In the genomic region with DNA sequence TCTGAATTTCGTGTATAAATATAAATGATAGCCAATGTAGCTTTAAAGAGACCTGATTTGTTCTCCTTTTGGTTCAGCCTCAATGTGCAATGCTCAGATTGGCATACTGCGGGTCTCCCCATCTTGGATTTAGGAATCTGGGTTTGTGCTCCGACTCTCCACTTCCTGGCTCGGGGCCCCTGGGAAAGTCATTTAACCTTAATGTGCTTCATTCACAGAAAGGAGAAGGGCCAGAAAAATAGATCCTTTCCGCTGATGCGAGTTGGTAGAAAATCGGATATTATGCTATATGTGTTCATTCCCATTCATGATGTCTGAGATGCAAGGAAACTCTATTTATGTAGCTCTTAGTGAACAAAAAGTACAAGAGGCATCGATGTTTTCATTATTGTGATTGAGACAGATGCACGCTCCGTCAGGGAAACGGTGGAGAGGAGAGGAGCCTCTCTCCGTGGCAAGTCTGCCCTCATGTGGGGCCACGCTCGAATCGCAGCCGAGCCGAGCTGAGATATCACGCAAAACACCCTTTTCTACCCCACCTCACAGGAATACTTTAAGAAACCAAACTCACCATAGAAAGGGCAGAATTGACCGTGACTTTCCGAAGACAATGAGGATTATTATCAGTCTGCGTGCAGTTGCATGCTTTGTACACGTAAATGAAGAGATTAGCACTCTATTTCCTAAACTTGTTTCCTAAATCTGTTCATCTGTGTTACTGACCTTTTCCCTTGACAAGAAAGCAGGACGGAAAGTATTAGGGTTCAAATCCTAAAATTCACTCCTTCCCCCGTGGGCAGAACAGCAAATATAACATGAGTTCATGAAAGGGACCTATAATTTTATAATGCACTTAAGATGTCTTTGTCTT, we compare ENCODE assay signal across 8 cellular contexts.
A peak's percentile ranks its signal among the peaks of the same experiment; 100 is the strongest.
DNase-seq lines count a peak whose midpoint lies in the region; ATAC-seq lines count a peak whose summit lies in the region.

No MANE protein-coding gene starts in this region.

- ATAC-seq in GM19395 (IDR thresholded peaks at IDR 0.05; ENCODE audit: unreplicated experiment), result peak; percentile 84
- ATAC-seq in HG03432 (IDR thresholded peaks at IDR 0.05; ENCODE audit: unreplicated experiment), result peak; percentile 97
- no peak for ATAC-seq in GM18867 (IDR thresholded peaks at IDR 0.05; ENCODE audit: unreplicated experiment)

- in situ Hi-C loops in T47D (cut with HindIII; ENCODE audit: low pct_unique_long_range_greater_than_20kb, low sequenced_read_pairs), result no loop called here

- DNase-seq in DMS53 treated with DMSO at 0.1 percent for 48 hours (lab: John Stamatoyannopoulos, UW; ENCODE audit: unreplicated experiment) (peak; percentile 71), OCI-M1 (lab: John Stamatoyannopoulos, UW) (peak; percentile 83), T47D (ENCODE audit: low read depth in 1 of 2, low spot score in 1 of 2) (peak; percentile 47 to 58), islet precursor cell (peak; percentile 75)
- DNase-seq in stimulated activated CD4-positive, alpha-beta T cell treated with anti-CD3 and anti-CD28 coated beads, Interleukin-4, amount 100 ng/mL, for 48 hours (ENCODE audit: low read depth in 2 of 2), result peak; percentile 11 to 35

Comparison
In these comparisons a context has a peak if more than half of its experiments do, and no peak if none do; other contexts are left out.
1. DNase-seq: peak in every context shown above with its lines; median percentile 83 in OCI-M1; 75 in islet precursor cell; 71 in DMS53 treated with DMSO at 0.1 percent for 48 hours; 52 in T47D; 23 in stimulated activated CD4-positive, alpha-beta T cell treated with anti-CD3 and anti-CD28 coated beads, Interleukin-4, amount 100 ng/mL, for 48 hours.